ENCODE assay signal across 8 cellular contexts in the genomic region with DNA sequence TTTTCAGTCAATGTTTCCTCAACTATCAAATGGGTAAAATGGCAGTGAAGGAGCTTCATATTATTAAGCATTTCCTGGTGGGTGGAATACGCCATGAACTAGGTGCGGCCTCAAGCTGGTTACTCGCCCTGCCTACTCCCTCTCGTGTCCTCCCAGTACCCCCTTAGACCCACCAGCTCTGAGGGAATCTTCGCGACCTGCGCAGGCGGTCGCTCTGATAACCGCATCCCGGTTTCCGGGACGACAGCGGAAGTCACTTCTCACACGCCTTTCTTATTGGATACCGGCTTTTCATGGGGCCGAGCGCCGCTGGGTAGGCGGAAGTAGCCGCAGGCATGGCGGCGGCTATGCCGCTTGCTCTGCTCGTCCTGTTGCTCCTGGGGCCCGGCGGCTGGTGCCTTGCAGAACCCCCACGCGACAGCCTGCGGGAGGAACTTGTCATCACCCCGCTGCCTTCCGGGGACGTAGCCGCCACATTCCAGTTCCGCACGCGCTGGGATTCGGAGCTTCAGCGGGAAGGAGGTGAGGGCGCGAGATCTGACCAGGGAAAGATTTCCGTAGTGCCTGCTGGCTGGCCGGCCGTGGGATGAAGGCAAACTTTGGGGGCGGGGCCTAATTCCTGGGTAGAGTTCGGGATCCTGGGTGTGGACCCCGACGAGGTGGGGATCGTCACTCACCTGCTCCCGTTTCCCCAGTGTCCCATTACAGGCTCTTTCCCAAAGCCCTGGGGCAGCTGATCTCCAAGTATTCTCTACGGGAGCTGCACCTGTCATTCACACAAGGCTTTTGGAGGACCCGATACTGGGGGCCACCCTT. TPM values are rescaled to one million over a fixed set of nuclear protein-coding genes. Genes with fewer than 3 reads are reported as not detected.
DNase-seq lines count a peak whose midpoint lies in the region; TF ChIP-seq lines count a peak whose summit lies in the region.

Gene PIGT, plus strand, starts transcription at position 320 of the 816 bp plus-strand sequence. Its CDS starts 16 bp downstream, at position 336.

- H3K9ac ChIP-seq in NT2/D1 (ENCODE audit: insufficient read length, low read depth) (peak within 1 kb of the TSS; percentile 96), endocrine pancreas (ENCODE audit: control insufficient read depth, insufficient read depth, low read length) (peak within 1 kb of the TSS; percentile 82)

- H3K4me1 ChIP-seq in NT2/D1 (ENCODE audit: insufficient read depth, insufficient read length) (no peaks in the 10 kb centered on the region), endocrine pancreas (ENCODE audit: control insufficient read depth, insufficient read depth, low read length) (peaks cover 14% of the 10 kb centered on the region)

- TF ChIP-seq CTCF in GM20000 (IDR thresholded peaks at IDR 0.05; ENCODE audit: extremely low read depth, missing control alignments), result no peak

- H3K9me3 ChIP-seq in NT2/D1 (ENCODE audit: insufficient read depth, low read length) (no peaks in the 10 kb centered on the region), endocrine pancreas (ENCODE audit: control insufficient read depth, low read length) (no peaks in the 10 kb centered on the region)

- peaks cover 31% of the 10 kb centered on the region for H3K36me3 ChIP-seq in NT2/D1 (ENCODE audit: insufficient read depth, insufficient read length, low read length)
- H3K36me3 ChIP-seq in endocrine pancreas (ENCODE audit: control insufficient read depth, insufficient read depth, low read length), result no peaks in the 10 kb centered on the region

- peak within 1 kb of the TSS; percentile 96 for H3K4me3 ChIP-seq in NT2/D1 (ENCODE audit: insufficient read length, low read depth)
- peak within 1 kb of the TSS; percentile 84 for H3K4me3 ChIP-seq in endocrine pancreas (ENCODE audit: control insufficient read depth, insufficient read depth, low read length)

- DNase-seq in COLO829 (ENCODE audit: low spot score), result peak; percentile 74
- DNase-seq in GM20000 (ENCODE audit: low spot score), result peak; percentile 91
- DNase-seq in HT1080 (ENCODE audit: low read depth), result peak; percentile 88
- peak; percentile 77 for DNase-seq in NT2/D1 (ENCODE audit: low read depth, low spot score)
- DNase-seq in activated CD8-positive, alpha-beta memory T cell treated with anti-CD3 and anti-CD28 coated beads for 48 hours (ENCODE audit: low read depth in 2 of 3, low spot score in 2 of 3), result peak; percentile 61 to 72 (median 69)
- DNase-seq in mesenteric fat pad (ENCODE audit: low spot score), result peak; percentile 94
- DNase-seq in stimulated activated CD8-positive, alpha-beta memory T cell treated with anti-CD3 and anti-CD28 coated beads, Interleukin-15, amount 100 ng/mL, for 1 hour (ENCODE audit: low read depth), result peak; percentile 75

- H3K27me3 ChIP-seq in NT2/D1 (ENCODE audit: insufficient read depth, insufficient read length) (peaks cover 3% of the 10 kb centered on the region), endocrine pancreas (ENCODE audit: control insufficient read depth, insufficient read depth, low read length) (no peaks in the 10 kb centered on the region)

RNA-seq across cellular contexts. Expression of gene PIGT, which starts in this region (rescaled TPM):
- total RNA-seq in HT1080 (2014; rRNA removed; shearing (Covaris generic)), result 88.5 and 139 TPM in 2 replicates
- 169 and 176 TPM in 2 replicates for polyA plus RNA-seq in HT1080 (2015; cell fraction: cytosol; rRNA removed)
- polyA plus RNA-seq in HT1080 (2015; cell fraction: nucleus; rRNA removed), result 145 and 184 TPM in 2 replicates
- 90.9 TPM for total RNA-seq in mesenteric fat pad

Comparison
In these comparisons a context has a peak if more than half of its experiments do, and no peak if none do; other contexts are left out.
1. Peak in every context shown above with its lines: DNase-seq and H3K4me3 ChIP-seq.